ENCODE assay signal across 15 cellular contexts in genomic region chr7:100406767-100407166, GRCh38. TPM values are rescaled to one million over a fixed set of nuclear protein-coding genes. Genes with fewer than 3 reads are reported as not detected.
A peak's percentile ranks its signal among the peaks of the same experiment; 100 is the strongest.
DNase-seq lines count a peak whose midpoint lies in the region; ATAC-seq, FAIRE-seq and TF ChIP-seq lines count a peak whose summit lies in the region.
"Had no signal": no experiment of that assay in that cellular context is flagged by ENCODE, and none has a peak within 500 bp of the region (broad histone marks: within the 10 kb centered on the region; RNA-seq: fewer than 3 reads in every experiment).

No MANE protein-coding gene starts in this region.

- no peak overlapping the region for H3K4me3 Mint-ChIP-seq in astrocyte (ENCODE audit: unreplicated experiment)
- H3K4me3 Mint-ChIP-seq: activated CD4-positive, alpha-beta memory T cell treated with anti-CD3 and anti-CD28 coated beads for 36 hours; activated T-helper 1 cell treated with anti-CD3 and anti-CD28 coated beads, Interleukin-12 subunit alpha, Interleukin-12 subunit beta, Interleukin-2, Interleukin-4 antibody, amounts not matched to agents 30 ng/mL and 10 ng/mL and 1 ng/mL, durations not matched to agents 14 hours and 24 hours and 36 hours; naive thymus-derived CD8-positive, alpha-beta T cell had no signal

- peaks cover 4% of the 10 kb centered on the region for H4K20me1 ChIP-seq in astrocyte (ENCODE audit: insufficient read depth, low read length)

- H3K27me3 ChIP-seq in astrocyte (ENCODE audit: insufficient read depth, low read length) (peaks cover 44% of the 10 kb centered on the region), upper lobe of left lung (no peaks in the 10 kb centered on the region)
- H3K27me3 ChIP-seq: adrenal gland had no signal

- TF ChIP-seq EP300 in upper lobe of left lung (IDR thresholded peaks at IDR 0.05), result no peak

- CTCF ChIA-PET in HEK293 (lab: Yijun Ruan, JAX), result interaction anchor here (0.6 to 3.0 kb wide), 35 partner anchors 9 to 403 kb away, joined by 3 to 22 read pairs (median 4); partner anchors contain the start of gene PILRB

- 68 to 71% methylated on average over 6 of the region's 6 CpGs for WGBS in upper lobe of left lung, 2 donors

- H3K4me3 ChIP-seq in HEK293 (ENCODE audit: low read depth, low read length) (no peak overlapping the region), astrocyte (ENCODE audit: insufficient read depth, low read depth, low read length) (no peak overlapping the region), upper lobe of left lung (no peak overlapping the region)
- H3K4me3 ChIP-seq: adrenal gland had no signal

- H3K27me3 Mint-ChIP-seq in astrocyte (ENCODE audit: low read depth, unreplicated experiment), result peaks cover 11% of the 10 kb centered on the region
- H3K27me3 Mint-ChIP-seq: activated CD4-positive, alpha-beta memory T cell treated with anti-CD3 and anti-CD28 coated beads for 36 hours; naive thymus-derived CD8-positive, alpha-beta T cell had no signal

- H3K4me1 Mint-ChIP-seq in astrocyte (ENCODE audit: low read depth, unreplicated experiment), result peaks cover 7% of the 10 kb centered on the region

- no peaks in the 10 kb centered on the region for H3K36me3 Mint-ChIP-seq in astrocyte (ENCODE audit: low read depth, unreplicated experiment)
- H3K36me3 Mint-ChIP-seq: activated CD4-positive, alpha-beta memory T cell treated with anti-CD3 and anti-CD28 coated beads for 36 hours had no signal

- H3K27ac Mint-ChIP-seq in astrocyte (ENCODE audit: unreplicated experiment), result no peak overlapping the region
- H3K27ac Mint-ChIP-seq: activated CD4-positive, alpha-beta memory T cell treated with anti-CD3 and anti-CD28 coated beads for 36 hours; activated T-helper 1 cell treated with anti-CD3 and anti-CD28 coated beads, Interleukin-12 subunit alpha, Interleukin-12 subunit beta, Interleukin-2, Interleukin-4 antibody, amounts not matched to agents 30 ng/mL and 10 ng/mL and 1 ng/mL, durations not matched to agents 14 hours and 24 hours and 36 hours had no signal

- 0 out of 2 replicates have a peak, but pooled peaks cover 6% of the 10 kb centered on the region for H3K4me1 ChIP-seq in HEK293 (ENCODE audit: control insufficient read depth, insufficient read depth, low read length)
- peaks cover 12% of the 10 kb centered on the region for H3K4me1 ChIP-seq in astrocyte (ENCODE audit: insufficient read depth, low read length)
- peaks cover 0 to 4% (median 0%) of the 10 kb centered on the region in 4 donors for H3K4me1 ChIP-seq in upper lobe of left lung

- no peak for FAIRE-seq in astrocyte (lab: Jason Lieb, UNC)
- FAIRE-seq: TTC549 had no signal

- H3K9me3 Mint-ChIP-seq in astrocyte (ENCODE audit: unreplicated experiment), result no peaks in the 10 kb centered on the region
- H3K9me3 Mint-ChIP-seq: activated CD4-positive, alpha-beta memory T cell treated with anti-CD3 and anti-CD28 coated beads for 36 hours; activated T-helper 1 cell treated with anti-CD3 and anti-CD28 coated beads, Interleukin-12 subunit alpha, Interleukin-12 subunit beta, Interleukin-2, Interleukin-4 antibody, amounts not matched to agents 30 ng/mL and 10 ng/mL and 1 ng/mL, durations not matched to agents 14 hours and 24 hours and 36 hours; naive thymus-derived CD8-positive, alpha-beta T cell had no signal

- H3K27ac ChIP-seq in HEK293 (ENCODE audit: extremely low read depth, low read depth, low read length) (no peak overlapping the region), astrocyte (ENCODE audit: low read depth, low read length) (no peak overlapping the region), upper lobe of left lung (no peak overlapping the region)
- H3K27ac ChIP-seq: adrenal gland had no signal

- DNase-seq in AG08395 (ENCODE audit: low spot score) (peak; percentile 38), astrocyte (ENCODE audit: low read depth) (peak; percentile 79), glomerular visceral epithelial cell (ENCODE audit: extremely low spot score) (peak; percentile 38), upper lobe of left lung (no peak), RKO (ENCODE audit: low spot score) (no peak)
- no peak for DNase-seq in activated naive CD4-positive, alpha-beta T cell treated with Interleukin-2 at 50 U/mL for 16 hours
- DNase-seq: left ventricle myocardium superior had no signal

- H3K36me3 ChIP-seq in HEK293 (ENCODE audit: control insufficient read depth in 2 of 2, insufficient read depth in 1 of 2, low read length in 2 of 2) (no peaks in the 10 kb centered on the region), astrocyte (ENCODE audit: insufficient read depth, low read length) (no peaks in the 10 kb centered on the region), upper lobe of left lung (no peaks in the 10 kb centered on the region)
- H3K36me3 ChIP-seq: adrenal gland had no signal

- TF ChIP-seq CTCF in HEK293 (tag by site-specific recombination; IDR thresholded peaks at IDR 0.05) (no peak), astrocyte (IDR thresholded peaks at IDR 0.05; ENCODE audit: insufficient read depth, low read depth, low read length) (no peak), upper lobe of left lung (IDR thresholded peaks at IDR 0.05) (no peak)

- H2AFZ ChIP-seq in astrocyte (ENCODE audit: low read depth, low read length), result no peak overlapping the region

- TF ChIP-seq POLR2A in upper lobe of left lung (IDR thresholded peaks at IDR 0.05), result no peak

- no peaks in the 10 kb centered on the region for H3K79me2 ChIP-seq in astrocyte (ENCODE audit: insufficient read depth, low read length)

- H3K9me3 ChIP-seq in HEK293 (ENCODE audit: control insufficient read depth, insufficient read depth, low read depth, low read length) (no peaks in the 10 kb centered on the region), astrocyte (ENCODE audit: insufficient read depth, low read depth, low read length) (no peaks in the 10 kb centered on the region), upper lobe of left lung (no peaks in the 10 kb centered on the region)
- H3K9me3 ChIP-seq: adrenal gland had no signal

- no peak overlapping the region for H3K9ac ChIP-seq in astrocyte (ENCODE audit: low read length)

- peak overlapping the region; percentile 24 for H3K4me2 ChIP-seq in astrocyte (ENCODE audit: low read length)

- ATAC-seq in upper lobe of left lung (ENCODE audit: low FRiP score in 2 of 2) (no peak), GM18907 (IDR thresholded peaks at IDR 0.05; ENCODE audit: unreplicated experiment) (no peak)

- POLR2A ChIA-PET in HEK293 (lab: Yijun Ruan, JAX), result interaction anchor here (1.6 kb wide), 1 partner anchor 22 kb away, joined by 9 read pairs; the partner anchor contains the start of gene ZCWPW1

TF ChIP-seq in HEK293, 187 proteins besides CTCF, POLR2A, EP300 and RAD21:
- TF ChIP-seq BCL11A (tag by site-specific recombination; IDR thresholded peaks at IDR 0.05; ENCODE audit: low read depth), result no peak
- TF ChIP-seq ZSCAN16 (tag by site-specific recombination; IDR thresholded peaks at IDR 0.05), result no peak
- peak; percentile 68 for TF ChIP-seq ZNF600 (tag by site-specific recombination; IDR thresholded peaks at IDR 0.05)

RNA-seq across cellular contexts. Expression of gene ZCWPW1, which starts 21.7 kb away (rescaled TPM):
- 2.1 and 2.6 TPM in 2 replicates for total RNA-seq in astrocyte
- 1 to 10 TPM; 3.8 to 6.3 (median 5.2) TPM for total RNA-seq in upper lobe of left lung

RNA-seq across cellular contexts. Expression of gene MEPCE, which starts 22.9 kb away (rescaled TPM):
- total RNA-seq in astrocyte (20.2 and 20.5 TPM in 2 replicates), upper lobe of left lung (10 to 100 TPM; 19.3 to 45.4 (median 37.9) TPM)

RNA-seq across cellular contexts. Expression of gene PPP1R35, which starts 29.5 kb away (rescaled TPM):
- 18.5 and 19.7 TPM in 2 replicates for total RNA-seq in astrocyte
- total RNA-seq in upper lobe of left lung, result 10 to 100 TPM; 24.3 to 56.8 (median 30.0) TPM

RNA-seq across cellular contexts. Expression of gene PILRA, which starts 33.5 kb away (rescaled TPM):
- total RNA-seq in astrocyte (2.3 and 3.0 TPM in 2 replicates), upper lobe of left lung (10 to 100 TPM; 15.2 to 52.4 (median 24.2) TPM)
- total RNA-seq: SK-MEL-5 had no signal

RNA-seq across cellular contexts. Expression of gene PILRB, which starts 48.9 kb away (rescaled TPM):
- total RNA-seq in astrocyte (19.9 and 21.1 TPM in 2 replicates), upper lobe of left lung (100 to 1,000 TPM in 1 of 6 donors, 10 to 100 TPM in 5; 18.4 to 259 (median 39.9) TPM)

Comparison
In these comparisons a context has a peak if more than half of its experiments do, and no peak if none do; other contexts are left out.
1. DNase-seq: peak in AG08395 (single experiment), astrocyte (single experiment) and glomerular visceral epithelial cell (single experiment); none in upper lobe of left lung (0 of 2), activated naive CD4-positive, alpha-beta T cell treated with Interleukin-2 at 50 U/mL for 16 hours (single experiment) and RKO (single experiment).